ENCODE assay signal across 8 cellular contexts in genomic region chr1:110034040-110034450, GRCh38. TPM values are rescaled to one million over a fixed set of nuclear protein-coding genes. Genes with fewer than 3 reads are reported as not detected.
A peak's percentile ranks its signal among the peaks of the same experiment; 100 is the strongest.
DNase-seq lines count a peak whose midpoint lies in the region; ATAC-seq and TF ChIP-seq lines count a peak whose summit lies in the region.

No MANE protein-coding gene starts in this region.

- H3K27me3 ChIP-seq in naive thymus-derived CD4-positive, alpha-beta T cell (ENCODE audit: control insufficient read depth in 2 of 2, insufficient read depth in 2 of 2, low read length in 2 of 2) = no peaks in the 10 kb centered on the region

- H3K4me3 Mint-ChIP-seq in IgD-negative memory B cell = peak overlapping the region; percentile 88 to 95 (median 94)
- H3K4me3 Mint-ChIP-seq in chondrocyte (ENCODE audit: unreplicated experiment) = peak overlapping the region; percentile 93
- H3K4me3 Mint-ChIP-seq in naive thymus-derived CD4-positive, alpha-beta T cell = peak overlapping the region; percentile 81 to 98 (median 95)

- ATAC-seq in naive thymus-derived CD4-positive, alpha-beta T cell = no peak
- ATAC-seq in HG02678 (IDR thresholded peaks at IDR 0.05; ENCODE audit: unreplicated experiment) = no peak
- ATAC-seq in HG03460 (IDR thresholded peaks at IDR 0.05; ENCODE audit: unreplicated experiment) = no peak

- no peaks in the 10 kb centered on the region for H3K9me3 ChIP-seq in naive thymus-derived CD4-positive, alpha-beta T cell (ENCODE audit: control insufficient read depth in 2 of 3, low read length in 3 of 3)

- CTCF ChIA-PET in AG04449 (lab: Yijun Ruan, JAX) = interaction anchor here (0.8 to 27.2 kb wide), 6 partner anchors 12 to 488 kb away, joined by 3 to 500 read pairs (median 6); no protein-coding TSS in a partner anchor
- CTCF ChIA-PET in naive thymus-derived CD4-positive, alpha-beta T cell (lab: Charles Lee) = interaction anchor here (0.6 to 1.5 kb wide), 5 partner anchors 8 to 550 kb away, joined by 3 to 4 read pairs (median 3); partner anchors contain the start of gene ATXN7L2

- H3K27ac ChIP-seq in naive thymus-derived CD4-positive, alpha-beta T cell (ENCODE audit: low read depth, low read length) = peak overlapping the region; percentile 97

- peaks cover 31% of the 10 kb centered on the region in 2 donors for H3K4me1 ChIP-seq in naive thymus-derived CD4-positive, alpha-beta T cell (ENCODE audit: control insufficient read depth in 2 of 2, insufficient read depth in 2 of 2, low read length in 2 of 2)

- H3K9me3 Mint-ChIP-seq in IgD-negative memory B cell (no peaks in the 10 kb centered on the region), chondrocyte (ENCODE audit: low read depth) (no peaks in the 10 kb centered on the region)
- H3K9me3 Mint-ChIP-seq in naive thymus-derived CD4-positive, alpha-beta T cell = peaks cover 0 to 2% (median 0%) of the 10 kb centered on the region in 11 donors

- POLR2A ChIA-PET in AG04449 (lab: Yijun Ruan, JAX) = interaction anchor here (0.6 to 2.0 kb wide), 8 partner anchors 14 to 212 kb away, joined by 3 to 15 read pairs (median 4); no protein-coding TSS in a partner anchor
- POLR2A ChIA-PET in naive thymus-derived CD4-positive, alpha-beta T cell (lab: Charles Lee) = interaction anchor here (0.6 to 5.1 kb wide), 9 partner anchors 22 to 751 kb away, joined by 3 to 31 read pairs (median 4); partner anchors contain the start of genes AHCYL1, PSRC1 and RBM15

- H3K36me3 Mint-ChIP-seq in IgD-negative memory B cell (no peaks in the 10 kb centered on the region), chondrocyte (ENCODE audit: low read depth) (peaks cover 10% of the 10 kb centered on the region)
- peaks cover 3 to 11% (median 5%) of the 10 kb centered on the region in 5 donors for H3K36me3 Mint-ChIP-seq in naive thymus-derived CD4-positive, alpha-beta T cell

- TF ChIP-seq CTCF in AG04449 (IDR thresholded peaks at IDR 0.05; ENCODE audit: insufficient read depth, low read length, missing control alignments) = no peak
- TF ChIP-seq CTCF in chondrocyte (IDR thresholded peaks at IDR 0.05) = no peak

- peak overlapping the region; percentile 37 to 95 (median 87) for H3K27ac Mint-ChIP-seq in IgD-negative memory B cell
- peak overlapping the region; percentile 86 for H3K27ac Mint-ChIP-seq in chondrocyte (ENCODE audit: unreplicated experiment)
- peak overlapping the region; percentile 81 to 98 (median 95) for H3K27ac Mint-ChIP-seq in naive thymus-derived CD4-positive, alpha-beta T cell

- H3K27me3 Mint-ChIP-seq in IgD-negative memory B cell (no peaks in the 10 kb centered on the region), chondrocyte (ENCODE audit: low read depth) (no peaks in the 10 kb centered on the region)
- H3K27me3 Mint-ChIP-seq in naive thymus-derived CD4-positive, alpha-beta T cell = no peaks in the 10 kb centered on the region

- no peak for DNase-seq in AG04449 (ENCODE audit: low read depth, low spot score)
- no peak for DNase-seq in chondrocyte (ENCODE audit: low spot score)
- no peak for DNase-seq in naive thymus-derived CD4-positive, alpha-beta T cell
- DNase-seq in NCI-H524 treated with DMSO at 0.1 percent for 48 hours (lab: John Stamatoyannopoulos, UW) = no peak
- DNase-seq in DMS53 (lab: John Stamatoyannopoulos, UW) = no peak

- peaks cover 5 to 16% (median 5%) of the 10 kb centered on the region in 3 experiments for H3K36me3 ChIP-seq in naive thymus-derived CD4-positive, alpha-beta T cell (ENCODE audit: control insufficient read depth in 2 of 3, insufficient read depth in 3 of 3, low read length in 3 of 3)

- intact Hi-C loops in naive thymus-derived CD4-positive, alpha-beta T cell (cut with micrococcal nuclease) = loop anchor here (1.0 to 10.0 kb wide), 18 partner anchors 19 to 1723 kb away; partner anchors contain the start of genes AHCYL1 (in 2 of the 2), CLCC1 (in 2 of the 2), GNAI3 (in 2 of the 2) and KCNC4 (in 2 of the 2)

- H3K4me1 Mint-ChIP-seq in IgD-negative memory B cell = peaks cover 27 to 39% (median 29%) of the 10 kb centered on the region in 3 donors
- H3K4me1 Mint-ChIP-seq in chondrocyte (ENCODE audit: low read depth) = peaks cover 29% of the 10 kb centered on the region
- H3K4me1 Mint-ChIP-seq in naive thymus-derived CD4-positive, alpha-beta T cell = peaks cover 32 to 72% (median 57%) of the 10 kb centered on the region in 7 donors

- H3K4me3 ChIP-seq in AG04449 (ENCODE audit: low read depth, low read length) = peak overlapping the region; percentile 50
- peak overlapping the region; percentile 48 for H3K4me3 ChIP-seq in naive thymus-derived CD4-positive, alpha-beta T cell (ENCODE audit: low read length)

RNA-seq across cellular contexts. Expression of gene STRIP1, which starts 0.4 kb away (rescaled TPM):
- polyA plus RNA-seq in IgD-negative memory B cell = 22.5 TPM
- total RNA-seq in chondrocyte = 40.2 to 45.6 TPM (median 41.4 TPM) in 3 replicates
- total RNA-seq in naive thymus-derived CD4-positive, alpha-beta T cell = 10 to 100 TPM; 42.4 to 83.9 (median 70.7) TPM
- 10 to 100 TPM; 21.4 to 35.2 TPM for polyA plus RNA-seq in naive thymus-derived CD4-positive, alpha-beta T cell

RNA-seq across cellular contexts. Expression of gene ALX3, which starts 36.4 kb away (rescaled TPM):
- polyA plus RNA-seq in IgD-negative memory B cell = not detected
- total RNA-seq in chondrocyte = not detected in 3 replicates
- total RNA-seq in naive thymus-derived CD4-positive, alpha-beta T cell = not detected
- not detected for polyA plus RNA-seq in naive thymus-derived CD4-positive, alpha-beta T cell

RNA-seq across cellular contexts. Expression of gene AHCYL1, which starts 49.5 kb away (rescaled TPM):
- 42.5 TPM for polyA plus RNA-seq in IgD-negative memory B cell
- total RNA-seq in chondrocyte = 57.3 to 69.3 TPM (median 59.6 TPM) in 3 replicates
- 10 to 100 TPM; 16.6 to 60.1 (median 37.1) TPM for total RNA-seq in naive thymus-derived CD4-positive, alpha-beta T cell
- polyA plus RNA-seq in naive thymus-derived CD4-positive, alpha-beta T cell = 10 to 100 TPM; 41.3 to 47.6 TPM
